In genomic region chr1:44543064-44543815, GRCh38 we compare ENCODE assay signal across 13 cellular contexts.
DNase-seq lines count a peak whose midpoint lies in the region; ATAC-seq lines count a peak whose summit lies in the region.
"Had no signal": no experiment of that assay in that cellular context is flagged by ENCODE, and none has a peak within 500 bp of the region (broad histone marks: within the 10 kb centered on the region; RNA-seq: fewer than 3 reads in every experiment).

No MANE protein-coding gene starts in this region.

- DNase-seq in COR-L47 (lab: John Stamatoyannopoulos, UW) (peak; percentile 75), NCI-H1092 (lab: John Stamatoyannopoulos, UW) (peak; percentile 39), iPS-NIHi7 (ENCODE audit: extremely low spot score) (peak; percentile 96)
- DNase-seq in stimulated activated naive CD8-positive, alpha-beta T cell treated with anti-CD3 and anti-CD28 coated beads, Interleukin-15, amount 100 ng/mL, for 72 hours: no peak
- DNase-seq: activated CD4-positive, alpha-beta T cell treated with anti-CD3 and anti-CD28 coated beads, Interleukin-2, amount 50 U/mL, for 1 hour; NCI-H187 had no signal

- no peaks in the 10 kb centered on the region for H3K4me1 Mint-ChIP-seq in stimulated activated naive CD8-positive, alpha-beta T cell treated with anti-CD3 and anti-CD28 coated beads, Interleukin-15, amount 100 ng/mL, for 72 hours

- ATAC-seq in HG03045 (IDR thresholded peaks at IDR 0.05; ENCODE audit: unreplicated experiment): no peak
- no peak for ATAC-seq in stimulated activated naive CD8-positive, alpha-beta T cell treated with anti-CD3 and anti-CD28 coated beads, Interleukin-15, amount 100 ng/mL, for 72 hours
- no peak for ATAC-seq in GM19455 (IDR thresholded peaks at IDR 0.05; ENCODE audit: unreplicated experiment)
- ATAC-seq in GM21423 (IDR thresholded peaks at IDR 0.05; ENCODE audit: unreplicated experiment): no peak
- ATAC-seq: gastroesophageal sphincter had no signal

- H3K27ac Mint-ChIP-seq in stimulated activated naive CD8-positive, alpha-beta T cell treated with anti-CD3 and anti-CD28 coated beads, Interleukin-15, amount 100 ng/mL, for 72 hours: no peak overlapping the region
- H3K27ac Mint-ChIP-seq: activated T-helper 2 cell treated with anti-CD3 and anti-CD28 coated beads, Interferon-gamma antibody, Interleukin-2, Interleukin-4, amounts not matched to agents 10 μg/mL and 5 μg/mL and 100 μg/mL, durations not matched to agents 14 hours and 24 hours and 36 hours; T-helper 1 cell treated with Interleukin-12 subunit alpha and Interleukin-12 subunit beta and Interleukin-4 antibody, amounts not matched to agents 30 μg/mL and 1 μg/mL, for 36 hours had no signal

- no peaks in the 10 kb centered on the region for H3K9me3 Mint-ChIP-seq in stimulated activated naive CD8-positive, alpha-beta T cell treated with anti-CD3 and anti-CD28 coated beads, Interleukin-15, amount 100 ng/mL, for 72 hours
- H3K9me3 Mint-ChIP-seq: activated T-helper 2 cell treated with anti-CD3 and anti-CD28 coated beads, Interferon-gamma antibody, Interleukin-2, Interleukin-4, amounts not matched to agents 10 μg/mL and 5 μg/mL and 100 μg/mL, durations not matched to agents 14 hours and 24 hours and 36 hours; T-helper 1 cell treated with Interleukin-12 subunit alpha and Interleukin-12 subunit beta and Interleukin-4 antibody, amounts not matched to agents 30 μg/mL and 1 μg/mL, for 36 hours had no signal

- H3K27ac ChIP-seq in angular gyrus (ENCODE audit: low read depth, low read length): peak overlapping the region; percentile 93
- H3K27ac ChIP-seq: gastroesophageal sphincter had no signal

- peaks cover 8% of the 10 kb centered on the region for H3K27me3 Mint-ChIP-seq in stimulated activated naive CD8-positive, alpha-beta T cell treated with anti-CD3 and anti-CD28 coated beads, Interleukin-15, amount 100 ng/mL, for 72 hours

- no peak overlapping the region for H3K4me3 Mint-ChIP-seq in stimulated activated naive CD8-positive, alpha-beta T cell treated with anti-CD3 and anti-CD28 coated beads, Interleukin-15, amount 100 ng/mL, for 72 hours
- H3K4me3 Mint-ChIP-seq: T-helper 1 cell treated with Interleukin-12 subunit alpha and Interleukin-12 subunit beta and Interleukin-4 antibody, amounts not matched to agents 30 μg/mL and 1 μg/mL, for 36 hours had no signal

Comparison
In these comparisons a context has a peak if more than half of its experiments do, and no peak if none do; other contexts are left out.
1. DNase-seq: peak in COR-L47 (single experiment), NCI-H1092 (single experiment) and iPS-NIHi7 (single experiment); none in stimulated activated naive CD8-positive, alpha-beta T cell treated with anti-CD3 and anti-CD28 coated beads, Interleukin-15, amount 100 ng/mL, for 72 hours (0 of 2).